In genomic region chr9:131657890-131658752, GRCh38 we compare ENCODE assay signal across 8 cellular contexts.
DNase-seq lines count a peak whose midpoint lies in the region; ATAC-seq, FAIRE-seq and TF ChIP-seq lines count a peak whose summit lies in the region.

No MANE protein-coding gene starts in this region.

- H3K27ac ChIP-seq in right atrium auricular region (peak overlapping the region; percentile 5 to 63), kidney (ENCODE audit: low read depth in 2 of 2, low read length in 2 of 2) (peak overlapping the region; percentile 29 to 30), suprapubic skin (peak overlapping the region; percentile 3)

- no peak for TF ChIP-seq EP300 in suprapubic skin (IDR thresholded peaks at IDR 0.05)

- H3K9me3 ChIP-seq in right atrium auricular region (no peaks in the 10 kb centered on the region), kidney (ENCODE audit: control insufficient read depth in 1 of 2, low read length in 2 of 2) (no peaks in the 10 kb centered on the region), suprapubic skin (no peaks in the 10 kb centered on the region)

- H3K4me3 Mint-ChIP-seq in activated T-helper 17 cell treated with anti-CD3 and anti-CD28 coated beads, Interleukin-2, amount 50 U/mL, for 72 hours: peak overlapping the region; percentile 83

- intact Hi-C loops in left ventricle myocardium superior (cut with micrococcal nuclease): no loop called here
- intact Hi-C loops in kidney (cut with DNase I): no loop called here

- H3K4me1 Mint-ChIP-seq in activated T-helper 17 cell treated with anti-CD3 and anti-CD28 coated beads, Interleukin-2, amount 50 U/mL, for 72 hours: peaks cover 68% of the 10 kb centered on the region

- DNase-seq in right atrium auricular region (ENCODE audit: low spot score) (no peak), left ventricle myocardium superior (no peak), kidney (no peak), suprapubic skin (ENCODE audit: low spot score in 2 of 2) (no peak), ecto neural progenitor cell (ENCODE audit: low spot score) (no peak), GM19239 (ENCODE audit: insufficient read length, low spot score) (no peak)

- ATAC-seq in left ventricle myocardium superior: no peak
- ATAC-seq in activated T-helper 17 cell treated with anti-CD3 and anti-CD28 coated beads, Interleukin-2, amount 50 U/mL, for 72 hours (replicated peaks): peak; percentile 71
- no peak for ATAC-seq in GM21737 (IDR thresholded peaks at IDR 0.05; ENCODE audit: unreplicated experiment)

- H3K9ac ChIP-seq in kidney (ENCODE audit: low read length in 2 of 2): peak overlapping the region in 1 of 2 donors; percentile 2

- WGBS in suprapubic skin: 66% methylated on average over 10 of the region's 10 CpGs

- no peak for FAIRE-seq in kidney (lab: Jason Lieb, UNC)
- FAIRE-seq in GM19239 (lab: Jason Lieb, UNC): no peak

- no peak for TF ChIP-seq POLR2A in suprapubic skin (IDR thresholded peaks at IDR 0.05)

- H3K4me1 ChIP-seq in right atrium auricular region: peaks cover 0 to 61% of the 10 kb centered on the region in 2 donors
- peaks cover 37 to 46% of the 10 kb centered on the region in 2 donors for H3K4me1 ChIP-seq in kidney (ENCODE audit: control insufficient read depth in 1 of 2, insufficient read depth in 1 of 2, low read depth in 1 of 2, low read length in 2 of 2)
- peaks cover 46% of the 10 kb centered on the region for H3K4me1 ChIP-seq in suprapubic skin

- H3K36me3 ChIP-seq in right atrium auricular region (no peaks in the 10 kb centered on the region), kidney (ENCODE audit: control insufficient read depth in 1 of 2, insufficient read depth in 2 of 2, low read length in 2 of 2) (no peaks in the 10 kb centered on the region), suprapubic skin (no peaks in the 10 kb centered on the region)

- no peaks in the 10 kb centered on the region for H3K9me3 Mint-ChIP-seq in activated T-helper 17 cell treated with anti-CD3 and anti-CD28 coated beads, Interleukin-2, amount 50 U/mL, for 72 hours

- H3K36me3 Mint-ChIP-seq in activated T-helper 17 cell treated with anti-CD3 and anti-CD28 coated beads, Interleukin-2, amount 50 U/mL, for 72 hours (ENCODE audit: low read depth): peaks cover 68% of the 10 kb centered on the region

- H3K27me3 ChIP-seq in right atrium auricular region (no peaks in the 10 kb centered on the region), suprapubic skin (no peaks in the 10 kb centered on the region)

- no peak for TF ChIP-seq CTCF in right atrium auricular region (IDR thresholded peaks at IDR 0.05)
- no peak for TF ChIP-seq CTCF in kidney (IDR thresholded peaks at IDR 0.05; ENCODE audit: borderline replicate concordance, extremely low read depth, insufficient read depth)
- TF ChIP-seq CTCF in suprapubic skin (IDR thresholded peaks at IDR 0.05): no peak

- peak overlapping the region; percentile 93 for H3K27ac Mint-ChIP-seq in activated T-helper 17 cell treated with anti-CD3 and anti-CD28 coated beads, Interleukin-2, amount 50 U/mL, for 72 hours

- H3K4me3 ChIP-seq in right atrium auricular region (no peak overlapping the region), kidney (ENCODE audit: low read length in 2 of 2) (no peak overlapping the region), suprapubic skin (no peak overlapping the region)

- no peaks in the 10 kb centered on the region for H3K27me3 Mint-ChIP-seq in activated T-helper 17 cell treated with anti-CD3 and anti-CD28 coated beads, Interleukin-2, amount 50 U/mL, for 72 hours
